ENCODE assay signal across 2 cellular contexts in the genomic region with DNA sequence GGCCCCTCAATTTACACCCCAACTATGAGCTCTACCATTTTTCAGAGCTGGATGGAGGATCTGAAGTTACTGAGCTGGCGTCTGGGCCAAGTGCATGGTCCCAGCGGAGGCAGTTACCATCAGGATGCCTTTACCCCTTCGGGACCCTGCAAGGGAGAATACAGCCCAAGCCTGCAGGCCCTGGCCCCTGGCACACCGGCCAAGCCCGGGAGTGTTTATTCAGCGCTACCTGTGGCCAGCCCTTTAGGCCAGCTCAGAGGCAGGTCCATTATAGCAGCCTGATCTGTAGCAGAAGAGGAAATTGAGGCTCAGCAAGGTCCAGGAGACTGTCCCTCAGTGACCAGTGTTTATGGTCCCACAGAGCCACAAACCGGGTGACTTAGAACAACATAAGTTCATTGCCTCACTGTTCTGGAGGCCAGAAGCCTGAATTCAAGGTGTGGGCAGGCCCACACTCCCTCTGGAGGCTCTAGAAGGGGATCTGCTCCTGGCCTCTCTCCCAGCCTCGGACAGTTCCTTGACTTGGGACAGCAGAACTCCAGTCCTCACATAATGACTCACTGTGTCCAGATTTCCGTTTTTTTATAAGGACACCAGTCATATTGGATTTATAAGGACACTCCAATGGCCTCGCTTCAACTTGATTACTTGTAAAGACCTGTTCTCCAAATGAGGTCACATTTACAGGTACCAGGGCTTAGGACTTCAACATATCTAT.
TF ChIP-seq lines count a peak whose summit lies in the region.

No MANE protein-coding gene starts in this region.

TF ChIP-seq in SK-N-SH treated with all-trans-retinoic acid at 6 μM for 48 hours, 23 proteins besides CTCF, POLR2A, EP300 and RAD21:
- TF ChIP-seq, protein P1, sequence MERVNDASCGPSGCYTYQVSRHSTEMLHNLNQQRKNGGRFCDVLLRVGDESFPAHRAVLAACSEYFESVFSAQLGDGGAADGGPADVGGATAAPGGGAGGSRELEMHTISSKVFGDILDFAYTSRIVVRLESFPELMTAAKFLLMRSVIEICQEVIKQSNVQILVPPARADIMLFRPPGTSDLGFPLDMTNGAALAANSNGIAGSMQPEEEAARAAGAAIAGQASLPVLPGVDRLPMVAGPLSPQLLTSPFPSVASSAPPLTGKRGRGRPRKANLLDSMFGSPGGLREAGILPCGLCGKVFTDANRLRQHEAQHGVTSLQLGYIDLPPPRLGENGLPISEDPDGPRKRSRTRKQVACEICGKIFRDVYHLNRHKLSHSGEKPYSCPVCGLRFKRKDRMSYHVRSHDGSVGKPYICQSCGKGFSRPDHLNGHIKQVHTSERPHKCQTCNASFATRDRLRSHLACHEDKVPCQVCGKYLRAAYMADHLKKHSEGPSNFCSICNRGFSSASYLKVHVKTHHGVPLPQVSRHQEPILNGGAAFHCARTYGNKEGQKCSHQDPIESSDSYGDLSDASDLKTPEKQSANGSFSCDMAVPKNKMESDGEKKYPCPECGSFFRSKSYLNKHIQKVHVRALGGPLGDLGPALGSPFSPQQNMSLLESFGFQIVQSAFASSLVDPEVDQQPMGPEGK (CRISPR knock-in tag; IDR thresholded peaks at IDR 0.05; ENCODE audit: borderline replicate concordance), result no peak
- TF ChIP-seq CSDC2 (CRISPR knock-in tag; IDR thresholded peaks at IDR 0.05) (no peak), ARNTL (CRISPR knock-in tag; IDR thresholded peaks at IDR 0.05; ENCODE audit: borderline replicate concordance, low read depth) (no peak), ESRRG (CRISPR knock-in tag; IDR thresholded peaks at IDR 0.05) (no peak), BACH2 (CRISPR knock-in tag; IDR thresholded peaks at IDR 0.05; ENCODE audit: borderline replicate concordance) (no peak), PPARA (CRISPR knock-in tag; IDR thresholded peaks at IDR 0.05; ENCODE audit: borderline replicate concordance) (no peak), TOX (CRISPR knock-in tag; IDR thresholded peaks at IDR 0.05; ENCODE audit: borderline replicate concordance) (no peak), ZNF565 (CRISPR knock-in tag; conservative IDR thresholded peaks at IDR 0.05; ENCODE audit: low read depth) (no peak), RARB (CRISPR knock-in tag; IDR thresholded peaks at IDR 0.05) (no peak), SNAI2 (CRISPR knock-in tag; IDR thresholded peaks at IDR 0.05) (no peak), OSR1 (CRISPR knock-in tag; IDR thresholded peaks at IDR 0.05) (no peak), ZC3H10 (CRISPR knock-in tag; IDR thresholded peaks at IDR 0.05) (no peak), ISL1 (CRISPR knock-in tag; IDR thresholded peaks at IDR 0.05) (no peak), TCF4 (CRISPR knock-in tag; IDR thresholded peaks at IDR 0.05; ENCODE audit: borderline replicate concordance) (no peak)
- TF ChIP-seq, protein P2, sequence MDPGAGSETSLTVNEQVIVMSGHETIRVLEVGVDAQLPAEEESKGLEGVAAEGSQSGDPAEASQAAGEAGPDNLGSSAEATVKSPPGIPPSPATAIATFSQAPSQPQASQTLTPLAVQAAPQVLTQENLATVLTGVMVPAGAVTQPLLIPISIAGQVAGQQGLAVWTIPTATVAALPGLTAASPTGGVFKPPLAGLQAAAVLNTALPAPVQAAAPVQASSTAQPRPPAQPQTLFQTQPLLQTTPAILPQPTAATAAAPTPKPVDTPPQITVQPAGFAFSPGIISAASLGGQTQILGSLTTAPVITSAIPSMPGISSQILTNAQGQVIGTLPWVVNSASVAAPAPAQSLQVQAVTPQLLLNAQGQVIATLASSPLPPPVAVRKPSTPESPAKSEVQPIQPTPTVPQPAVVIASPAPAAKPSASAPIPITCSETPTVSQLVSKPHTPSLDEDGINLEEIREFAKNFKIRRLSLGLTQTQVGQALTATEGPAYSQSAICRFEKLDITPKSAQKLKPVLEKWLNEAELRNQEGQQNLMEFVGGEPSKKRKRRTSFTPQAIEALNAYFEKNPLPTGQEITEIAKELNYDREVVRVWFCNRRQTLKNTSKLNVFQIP (CRISPR knock-in tag; IDR thresholded peaks at IDR 0.05; ENCODE audit: borderline replicate concordance, low read depth), result no peak

TF ChIP-seq in SK-N-SH, 30 proteins besides CTCF, POLR2A, EP300 and RAD21 (continued from another document):
- TF ChIP-seq, protein P3, sequence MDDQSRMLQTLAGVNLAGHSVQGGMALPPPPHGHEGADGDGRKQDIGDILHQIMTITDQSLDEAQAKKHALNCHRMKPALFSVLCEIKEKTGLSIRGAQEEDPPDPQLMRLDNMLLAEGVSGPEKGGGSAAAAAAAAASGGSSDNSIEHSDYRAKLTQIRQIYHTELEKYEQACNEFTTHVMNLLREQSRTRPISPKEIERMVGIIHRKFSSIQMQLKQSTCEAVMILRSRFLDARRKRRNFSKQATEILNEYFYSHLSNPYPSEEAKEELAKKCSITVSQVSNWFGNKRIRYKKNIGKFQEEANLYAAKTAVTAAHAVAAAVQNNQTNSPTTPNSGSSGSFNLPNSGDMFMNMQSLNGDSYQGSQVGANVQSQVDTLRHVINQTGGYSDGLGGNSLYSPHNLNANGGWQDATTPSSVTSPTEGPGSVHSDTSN (IDR thresholded peaks at IDR 0.05), result no peak
- TF ChIP-seq POLR2AphosphoS5 (IDR thresholded peaks at IDR 0.05; ENCODE audit: low read depth, low read length), result no peak
- TF ChIP-seq REST (IDR thresholded peaks at IDR 0.05; ENCODE audit: low read depth, low read length), result no peak
- TF ChIP-seq IRF3 (IDR thresholded peaks at IDR 0.05; ENCODE audit: low read depth, low read length), result no peak
- TF ChIP-seq MXI1 (IDR thresholded peaks at IDR 0.05; ENCODE audit: low read depth, low read length), result no peak
- no peak for TF ChIP-seq NFIC (IDR thresholded peaks at IDR 0.05; ENCODE audit: borderline replicate concordance)
